Comparison of ENCODE assay signal across 22 cellular contexts in genomic region chr2:141105763-141106162, GRCh38.
DNase-seq lines count a peak whose midpoint lies in the region; ATAC-seq and TF ChIP-seq lines count a peak whose summit lies in the region.
"Had no signal": no experiment of that assay in that cellular context is flagged by ENCODE, and none has a peak within 500 bp of the region (broad histone marks: within the 10 kb centered on the region; RNA-seq: fewer than 3 reads in every experiment).

No MANE protein-coding gene starts in this region.

- ATAC-seq in left ventricle myocardium superior: no peak
- ATAC-seq: CD8-positive, alpha-beta T cell; K562; Panc1 had no signal

- no peak overlapping the region for H3K14ac ChIP-seq in H9 (ENCODE audit: insufficient read depth, low read length)

- no peak overlapping the region for H3K4me3 Mint-ChIP-seq in H9
- H3K4me3 Mint-ChIP-seq: CD8-positive, alpha-beta T cell had no signal

- H2BK120ac ChIP-seq in H9 (ENCODE audit: low read depth, low read length, poor library complexity, severe bottlenecking): no peak overlapping the region

- H3K23me2 ChIP-seq in H9 (ENCODE audit: insufficient read length, low read depth, low read length, poor library complexity, severe bottlenecking): no peaks in the 10 kb centered on the region

- H3T11ph ChIP-seq in H9 (ENCODE audit: low read length): no peak overlapping the region

- H3K36me3 ChIP-seq in SK-N-MC (ENCODE audit: insufficient read depth, low read length): no peaks in the 10 kb centered on the region
- H3K36me3 ChIP-seq: BLaER1 treated with 17β-estradiol and CSF1 and Interleukin-3, amounts not matched to agents 10 nM and 100 nM; SJCRH30 had no signal

- intact Hi-C loops in left ventricle myocardium superior (cut with micrococcal nuclease): no loop called here

- no peak overlapping the region for H4K91ac ChIP-seq in H9 (ENCODE audit: insufficient read length, low read depth, low read length)

- no peaks in the 10 kb centered on the region for H3K27me3 ChIP-seq in H9 (ENCODE audit: insufficient read depth, low read length)
- H3K27me3 ChIP-seq: BLaER1 treated with 17β-estradiol and CSF1 and Interleukin-3, amounts not matched to agents 10 nM and 100 nM; SJCRH30 had no signal

- no peak overlapping the region for H3K9ac ChIP-seq in H9 (ENCODE audit: extremely low read depth, insufficient read length, low read length)
- H3K9ac ChIP-seq in SK-N-MC (ENCODE audit: insufficient read length): no peak overlapping the region
- H3K9ac ChIP-seq: BLaER1 treated with 17β-estradiol and CSF1 and Interleukin-3, amounts not matched to agents 10 nM and 100 nM had no signal

- peaks cover 20 to 29% of the 10 kb centered on the region in 2 experiments for H3K4me1 Mint-ChIP-seq in H9

- DNase-seq in A172 (ENCODE audit: low spot score) (peak; percentile 19), H9 (peak; percentile 37), SK-N-MC (ENCODE audit: low read depth, low spot score) (peak; percentile 22), iPS DF 4.7 (ENCODE audit: extremely low read depth, low spot score) (peak; percentile 28), cerebellum (ENCODE audit: low spot score) (no peak), retina (no peak), GOT3 (lab: John Stamatoyannopoulos, UW) (no peak), left ventricle myocardium superior (no peak)
- DNase-seq: 8988T; Calu3; CD8-positive, alpha-beta T cell; HCEC 1CT; NCI-H1105 treated with DMSO at 0.1 percent for 48 hours; NCI-H1694; NCI-H2081 treated with DMSO at 0.1 percent for 48 hours; NCI-H2227 treated with DMSO at 0.1 percent for 48 hours; NCI-H510A treated with DMSO at 0.1 percent for 48 hours; NCI-H82 had no signal

- no peak overlapping the region for H3K4me3 ChIP-seq in SK-N-MC
- H3K4me3 ChIP-seq: BLaER1 treated with 17β-estradiol and CSF1 and Interleukin-3, amounts not matched to agents 10 nM and 100 nM; K562; SJCRH30 had no signal

- no peaks in the 10 kb centered on the region for H3K27me3 Mint-ChIP-seq in H9 (ENCODE audit: low read depth)

- H3K79me1 ChIP-seq in H9 (ENCODE audit: insufficient read depth, low read depth, low read length, poor library complexity, severe bottlenecking): no peaks in the 10 kb centered on the region

- H3K18ac ChIP-seq in H9 (ENCODE audit: insufficient read length, low read depth, low read length): no peak overlapping the region

- H2AK5ac ChIP-seq in H9 (ENCODE audit: insufficient read length, low read length): no peak overlapping the region

- H2BK15ac ChIP-seq in H9 (ENCODE audit: low read depth, low read length): no peak overlapping the region

- H2BK5ac ChIP-seq in H9 (ENCODE audit: insufficient read length, low read length): no peak overlapping the region

- no peaks in the 10 kb centered on the region for H3K79me2 ChIP-seq in H9 (ENCODE audit: insufficient read depth, low read length)

- H3K27ac ChIP-seq in H9 (ENCODE audit: insufficient read length, low read depth, low read length): no peak overlapping the region
- H3K27ac ChIP-seq in SK-N-MC: no peak overlapping the region
- H3K27ac ChIP-seq: BLaER1 treated with 17β-estradiol and CSF1 and Interleukin-3, amounts not matched to agents 10 nM and 100 nM; SJCRH30 had no signal

- H3K4me2 ChIP-seq in H9 (ENCODE audit: insufficient read depth, insufficient read length, low read length): no peak overlapping the region

- H3K4me1 ChIP-seq in H9 (ENCODE audit: insufficient read depth, low read length): no peaks in the 10 kb centered on the region
- H3K4me1 ChIP-seq: SJCRH30 had no signal

- no peak overlapping the region for H2AFZ ChIP-seq in H9 (ENCODE audit: low read length)

- no peak overlapping the region for H4K5ac ChIP-seq in H9 (ENCODE audit: insufficient read length, low read depth, low read length)

- no peak overlapping the region for H2BK20ac ChIP-seq in H9 (ENCODE audit: low read depth, low read length, poor library complexity, severe bottlenecking)

- H4K8ac ChIP-seq in H9 (replicated peaks; ENCODE audit: insufficient read length, low read depth, low read length): no peak overlapping the region

- H3K9me3 Mint-ChIP-seq in H9: no peaks in the 10 kb centered on the region

- H3K4ac ChIP-seq in H9 (ENCODE audit: low read depth, low read length): no peak overlapping the region

- H3K27ac Mint-ChIP-seq in H9: no peak overlapping the region
- H3K27ac Mint-ChIP-seq: CD8-positive, alpha-beta T cell had no signal

- H4K20me1 ChIP-seq in H9 (ENCODE audit: control insufficient read depth, insufficient read depth, insufficient read length): no peaks in the 10 kb centered on the region
- H4K20me1 ChIP-seq: BLaER1 treated with 17β-estradiol and CSF1 and Interleukin-3, amounts not matched to agents 10 nM and 100 nM had no signal

- H3K36me3 Mint-ChIP-seq in H9 (ENCODE audit: insufficient read depth in 1 of 3, low read depth in 3 of 3): no peaks in the 10 kb centered on the region; a peak in 2 of 7 replicates
- H3K36me3 Mint-ChIP-seq: CD8-positive, alpha-beta T cell had no signal

- H3K9me3 ChIP-seq in H9 (ENCODE audit: control insufficient read depth, low read depth, low read length) (no peaks in the 10 kb centered on the region), SK-N-MC (ENCODE audit: low read depth, low read length) (no peaks in the 10 kb centered on the region)
- H3K9me3 ChIP-seq: BLaER1 treated with 17β-estradiol and CSF1 and Interleukin-3, amounts not matched to agents 10 nM and 100 nM; SJCRH30 had no signal

- no peak overlapping the region for H3K23ac ChIP-seq in H9 (ENCODE audit: insufficient read length, low read depth, low read length)

- TF ChIP-seq CTCF in H9 (conservative IDR thresholded peaks at IDR 0.05): no peak

- H3K56ac ChIP-seq in H9 (ENCODE audit: insufficient read length, low read depth, low read length): no peak overlapping the region

- H2BK12ac ChIP-seq in H9 (ENCODE audit: insufficient read length, low read depth, low read length): no peak overlapping the region

Comparison
In these comparisons a context has a peak if more than half of its experiments do, and no peak if none do; other contexts are left out.
1. DNase-seq: peak in A172 (single experiment), H9 (single experiment), SK-N-MC (single experiment) and iPS DF 4.7 (single experiment); none in cerebellum (single experiment), retina (single experiment), GOT3 (single experiment) and left ventricle myocardium superior (single experiment).